ENCODE assay signal across 8 cellular contexts in the genomic region with DNA sequence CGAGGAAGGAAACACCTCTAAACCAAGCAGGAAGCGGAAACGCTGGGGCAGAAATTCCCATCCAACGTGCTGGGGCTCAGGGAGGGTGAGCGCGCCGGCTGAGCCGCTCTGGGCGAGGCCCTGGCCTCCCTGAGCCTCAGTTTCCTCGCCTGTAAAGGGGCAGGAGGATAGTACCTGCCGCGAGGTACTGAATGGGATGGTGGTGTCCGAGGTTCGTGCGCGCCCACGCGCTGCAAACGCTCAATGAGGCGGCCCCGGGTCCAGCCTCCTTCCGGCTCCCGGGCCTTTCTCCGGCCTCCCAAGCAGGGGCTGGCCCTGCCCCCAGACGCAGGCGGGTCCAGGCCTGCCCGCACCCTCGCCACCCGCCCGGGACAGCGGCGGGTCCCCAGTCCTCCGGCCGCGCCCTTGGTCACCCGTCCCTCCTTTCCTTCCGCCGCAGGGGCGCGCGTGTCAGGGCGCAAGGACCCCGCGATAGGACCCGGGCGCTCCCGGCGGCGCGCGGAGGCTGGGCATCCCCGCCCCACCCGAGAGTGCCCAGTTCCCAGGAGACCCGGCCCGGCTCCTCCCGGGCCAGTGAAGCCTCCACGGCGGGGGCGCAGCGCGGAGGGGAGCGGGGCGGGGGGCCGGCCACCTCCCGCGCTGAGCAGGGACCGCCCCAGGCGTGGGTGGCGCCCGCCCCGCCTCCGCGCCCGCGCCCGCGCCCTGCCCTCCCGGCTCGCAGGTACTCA. TPM values are rescaled to one million over a fixed set of nuclear protein-coding genes. Genes with fewer than 3 reads are reported as not detected.
DNase-seq lines count a peak whose midpoint lies in the region; ATAC-seq, FAIRE-seq and TF ChIP-seq lines count a peak whose summit lies in the region.

No MANE protein-coding gene starts in this region.

- TF ChIP-seq CTCF in GM12875 (IDR thresholded peaks at IDR 0.05; ENCODE audit: borderline replicate concordance, insufficient read depth, low read depth, low read length) (no peak), astrocyte (IDR thresholded peaks at IDR 0.05; ENCODE audit: insufficient read depth, low read depth, low read length) (no peak)

- H4K20me1 ChIP-seq in astrocyte (ENCODE audit: insufficient read depth, low read length), result no peaks in the 10 kb centered on the region

- H3K4me1 Mint-ChIP-seq in astrocyte (ENCODE audit: low read depth, unreplicated experiment), result no peaks in the 10 kb centered on the region

- peaks cover 3% of the 10 kb centered on the region for H3K9me3 Mint-ChIP-seq in astrocyte (ENCODE audit: unreplicated experiment)

- no peaks in the 10 kb centered on the region for H3K79me2 ChIP-seq in astrocyte (ENCODE audit: insufficient read depth, low read length)

- ATAC-seq in HG03175 (IDR thresholded peaks at IDR 0.05; ENCODE audit: unreplicated experiment) (no peak), GM21737 (IDR thresholded peaks at IDR 0.05; ENCODE audit: unreplicated experiment) (no peak)

- H3K4me3 Mint-ChIP-seq in astrocyte (ENCODE audit: unreplicated experiment), result peak overlapping the region; percentile 54

- no peaks in the 10 kb centered on the region for H3K36me3 Mint-ChIP-seq in astrocyte (ENCODE audit: low read depth, unreplicated experiment)

- DNase-seq in NCI-H748 (lab: John Stamatoyannopoulos, UW; ENCODE audit: unreplicated experiment), result peak; percentile 72
- peak; percentile 34 for DNase-seq in astrocyte (ENCODE audit: low read depth)
- DNase-seq in stimulated activated CD4-positive, alpha-beta T cell treated with anti-CD3 and anti-CD28 coated beads, Interleukin-15, amount 100 ng/mL, for 24 hours, result peak; percentile 73
- DNase-seq in T-helper 9 cell, result no peak

- H3K4me3 ChIP-seq in GM12875 (ENCODE audit: low read depth, low read length) (peak overlapping the region; percentile 16), astrocyte (ENCODE audit: insufficient read depth, low read depth, low read length) (peak overlapping the region; percentile 66), iPS-20b (ENCODE audit: low read length) (peak overlapping the region; percentile 66)

- H3K27me3 Mint-ChIP-seq in astrocyte (ENCODE audit: low read depth, unreplicated experiment), result peaks cover 71% of the 10 kb centered on the region

- peak overlapping the region; percentile 96 for H2AFZ ChIP-seq in astrocyte (ENCODE audit: low read depth, low read length)

- H3K4me1 ChIP-seq in astrocyte (ENCODE audit: insufficient read depth, low read length) (peaks cover 5% of the 10 kb centered on the region), iPS-20b (ENCODE audit: insufficient read depth, low read length) (no peaks in the 10 kb centered on the region)

- H3K27ac ChIP-seq in astrocyte (ENCODE audit: low read depth, low read length) (no peak overlapping the region), iPS-20b (ENCODE audit: low read length) (no peak overlapping the region)

- H3K36me3 ChIP-seq in astrocyte (ENCODE audit: insufficient read depth, low read length) (no peaks in the 10 kb centered on the region), iPS-20b (ENCODE audit: insufficient read depth, low read depth, low read length) (no peaks in the 10 kb centered on the region)

- no peak overlapping the region for H3K27ac Mint-ChIP-seq in astrocyte (ENCODE audit: unreplicated experiment)

- peak overlapping the region; percentile 93 for H3K4me2 ChIP-seq in astrocyte (ENCODE audit: low read length)

- FAIRE-seq in astrocyte (lab: Jason Lieb, UNC), result no peak

- H3K9ac ChIP-seq in astrocyte (ENCODE audit: low read length), result peak overlapping the region; percentile 38
- no peak overlapping the region for H3K9ac ChIP-seq in iPS-20b (ENCODE audit: low read depth, low read length)

- no peaks in the 10 kb centered on the region for H3K9me3 ChIP-seq in astrocyte (ENCODE audit: insufficient read depth, low read depth, low read length)
- H3K9me3 ChIP-seq in iPS-20b (ENCODE audit: insufficient read depth, low read depth, low read length), result no peaks in the 10 kb centered on the region

- H3K27me3 ChIP-seq in astrocyte (ENCODE audit: insufficient read depth, low read length) (peaks cover 12% of the 10 kb centered on the region), iPS-20b (ENCODE audit: insufficient read depth, low read length) (peaks cover 74% of the 10 kb centered on the region)

RNA-seq across cellular contexts. Expression of a gene that starts 0.5 kb away (rescaled TPM):
- total RNA-seq in astrocyte, result 0.54 and 0.89 TPM in 2 replicates

Comparison
In these comparisons a context has a peak if more than half of its experiments do, and no peak if none do; other contexts are left out.
1. H3K4me3 ChIP-seq: peak in every context shown above with its lines; median percentile 66 in astrocyte; 66 in iPS-20b; 16 in GM12875.